17 cellular contexts compared by ENCODE assay signal in genomic region chr4:24529555-24529954, GRCh38. TPM values are rescaled to one million over a fixed set of nuclear protein-coding genes. Genes with fewer than 3 reads are reported as not detected.
DNase-seq lines count a peak whose midpoint lies in the region; ATAC-seq and TF ChIP-seq lines count a peak whose summit lies in the region.
"Had no signal": no experiment of that assay in that cellular context is flagged by ENCODE, and none has a peak within 500 bp of the region (broad histone marks: within the 10 kb centered on the region; RNA-seq: fewer than 3 reads in every experiment).

No MANE protein-coding gene starts in this region.

- H3K27ac ChIP-seq in thyroid gland = no peak overlapping the region
- H3K27ac ChIP-seq: psoas muscle had no signal

- TF ChIP-seq POLR2A in thyroid gland (IDR thresholded peaks at IDR 0.05) = no peak

- no peaks in the 10 kb centered on the region for H3K4me1 ChIP-seq in thyroid gland
- H3K4me1 ChIP-seq: psoas muscle had no signal

- no peaks in the 10 kb centered on the region for H3K27me3 ChIP-seq in thyroid gland

- no peak overlapping the region for H3K4me3 ChIP-seq in thyroid gland (replicated peaks in 1 of 3)
- H3K4me3 ChIP-seq: psoas muscle had no signal

- no peak for TF ChIP-seq CTCF in thyroid gland (IDR thresholded peaks at IDR 0.05)

- peaks cover 19 to 21% of the 10 kb centered on the region in 2 donors for H3K36me3 ChIP-seq in thyroid gland

- intact Hi-C loops in thyroid gland (cut with DNase I) = no loop called here

- 91 to 94% methylated on average over 2 of the region's 2 CpGs for WGBS in thyroid gland, 2 donors

- ATAC-seq in GM18508 (IDR thresholded peaks at IDR 0.05; ENCODE audit: insufficient read depth, unreplicated experiment) = peak; percentile 90
- ATAC-seq in GM19023 (IDR thresholded peaks at IDR 0.05; ENCODE audit: unreplicated experiment) = peak; percentile 54
- peak; percentile 48 for ATAC-seq in HG02610 (IDR thresholded peaks at IDR 0.05; ENCODE audit: unreplicated experiment)
- peak; percentile 59 for ATAC-seq in HG03378 (IDR thresholded peaks at IDR 0.05; ENCODE audit: unreplicated experiment)
- ATAC-seq: activated CD4-positive, CD25-positive, alpha-beta regulatory T cell treated with anti-CD3 and anti-CD28 coated beads, Interleukin-2, amount 50 U/mL, for 24 hours; psoas muscle had no signal

- DNase-seq in stimulated activated CD4-positive, alpha-beta T cell treated with anti-CD3 and anti-CD28 coated beads, Interleukin-15, amount 100 ng/mL, for 24 hours = no peak
- no peak for DNase-seq in thyroid gland
- DNase-seq in foreskin melanocyte = no peak
- no peak for DNase-seq in stimulated activated CD4-positive, alpha-beta T cell treated with anti-CD3 and anti-CD28 coated beads, Interleukin-2, amount 100 ng/mL, for 48 hours
- DNase-seq: activated effector memory CD4-positive, alpha-beta T cell treated with Interleukin-2 at 50 U/mL for 16 hours; CD4-positive, alpha-beta memory T cell; DMS79 treated with DMSO at 0.1 percent for 48 hours; NCI-H1930; NCI-H510A treated with DMSO at 0.1 percent for 48 hours; psoas muscle; SHP77; T-helper 2 cell had no signal

- H3K9me3 ChIP-seq in thyroid gland = no peaks in the 10 kb centered on the region
- H3K9me3 ChIP-seq: psoas muscle had no signal

RNA-seq across cellular contexts. Expression of gene DHX15, which starts 54.8 kb away (rescaled TPM):
- 100 to 1,000 TPM; 139 to 199 (median 150) TPM for total RNA-seq in thyroid gland
